Comparison of ENCODE assay signal across 9 cellular contexts in genomic region chr22:39351689-39352214, GRCh38. TPM values are rescaled to one million over a fixed set of nuclear protein-coding genes. Genes with fewer than 3 reads are reported as not detected.
DNase-seq lines count a peak whose midpoint lies in the region; ATAC-seq, FAIRE-seq and TF ChIP-seq lines count a peak whose summit lies in the region.
"Had no signal": no experiment of that assay in that cellular context is flagged by ENCODE, and none has a peak within 500 bp of the region (broad histone marks: within the 10 kb centered on the region; RNA-seq: fewer than 3 reads in every experiment).

No MANE protein-coding gene starts in this region.

- H3K36me3 Mint-ChIP-seq in astrocyte (ENCODE audit: low read depth, unreplicated experiment) = no peaks in the 10 kb centered on the region
- no peaks in the 10 kb centered on the region for H3K36me3 Mint-ChIP-seq in naive thymus-derived CD8-positive, alpha-beta T cell

- ATAC-seq in naive thymus-derived CD8-positive, alpha-beta T cell = peak in 1 of 2 donors; percentile 65
- no peak for ATAC-seq in HG03097 (IDR thresholded peaks at IDR 0.05; ENCODE audit: low FRiP score, unreplicated experiment)

- no peak for FAIRE-seq in astrocyte (lab: Jason Lieb, UNC)

- peaks cover 5% of the 10 kb centered on the region for H4K20me1 ChIP-seq in astrocyte (ENCODE audit: insufficient read depth, low read length)

- H3K27me3 ChIP-seq in HUES48 (ENCODE audit: control insufficient read depth, insufficient read depth, low read length) (no peaks in the 10 kb centered on the region), astrocyte (ENCODE audit: insufficient read depth, low read length) (no peaks in the 10 kb centered on the region)

- peak overlapping the region; percentile 56 for H3K27ac ChIP-seq in HUES48 (ENCODE audit: low read depth, low read length)
- no peak overlapping the region for H3K27ac ChIP-seq in astrocyte (ENCODE audit: low read depth, low read length)

- peak overlapping the region; percentile 90 for H3K4me3 Mint-ChIP-seq in astrocyte (ENCODE audit: unreplicated experiment)
- H3K4me3 Mint-ChIP-seq in naive thymus-derived CD8-positive, alpha-beta T cell = peak overlapping the region in 9 of 10 donors; percentile 61 to 90 (median 77)

- H3K4me3 ChIP-seq in HUES48 (ENCODE audit: low read depth, low read length) (no peak overlapping the region), astrocyte (ENCODE audit: insufficient read depth, low read depth, low read length) (no peak overlapping the region)
- H3K4me3 ChIP-seq: lung had no signal

- H3K36me3 ChIP-seq in HUES48 (ENCODE audit: control insufficient read depth, insufficient read depth, low read length) (no peaks in the 10 kb centered on the region), astrocyte (ENCODE audit: insufficient read depth, low read length) (no peaks in the 10 kb centered on the region)

- H3K27ac Mint-ChIP-seq in astrocyte (ENCODE audit: unreplicated experiment) = no peak overlapping the region
- H3K27ac Mint-ChIP-seq in naive thymus-derived CD8-positive, alpha-beta T cell = peak overlapping the region in 7 of 10 donors; percentile 26 to 89 (median 78)

- DNase-seq in COLO829 (ENCODE audit: low spot score) = peak; percentile 81
- peak; percentile 47 for DNase-seq in astrocyte (ENCODE audit: low read depth)
- peak in 6 of 10 donors; percentile 9 to 77 (median 24) for DNase-seq in naive thymus-derived CD8-positive, alpha-beta T cell
- DNase-seq in AG08395 (ENCODE audit: low spot score) = no peak
- no peak for DNase-seq in NCI-H2029 (lab: John Stamatoyannopoulos, UW)
- no peak for DNase-seq in pons (ENCODE audit: low spot score)

- peaks cover 10% of the 10 kb centered on the region for H3K4me1 Mint-ChIP-seq in astrocyte (ENCODE audit: low read depth, unreplicated experiment)
- peaks cover 7 to 40% (median 27%) of the 10 kb centered on the region in 4 donors for H3K4me1 Mint-ChIP-seq in naive thymus-derived CD8-positive, alpha-beta T cell

- peaks cover 3% of the 10 kb centered on the region for H3K27me3 Mint-ChIP-seq in astrocyte (ENCODE audit: low read depth, unreplicated experiment)
- H3K27me3 Mint-ChIP-seq in naive thymus-derived CD8-positive, alpha-beta T cell = peaks cover 0 to 2% (median 0%) of the 10 kb centered on the region in 5 donors

- no peaks in the 10 kb centered on the region for H3K79me2 ChIP-seq in astrocyte (ENCODE audit: insufficient read depth, low read length)

- H2AFZ ChIP-seq in astrocyte (ENCODE audit: low read depth, low read length) = no peak overlapping the region

- peak overlapping the region; percentile 96 for H3K4me2 ChIP-seq in astrocyte (ENCODE audit: low read length)

- no peak for TF ChIP-seq CTCF in astrocyte (IDR thresholded peaks at IDR 0.05; ENCODE audit: insufficient read depth, low read depth, low read length)

- POLR2A ChIA-PET in naive thymus-derived CD8-positive, alpha-beta T cell (lab: Charles Lee) = interaction anchor here (0.9 to 5.5 kb wide), 10 partner anchors 21 to 177 kb away, joined by 3 to 70 read pairs (median 3); partner anchors contain the start of genes ATF4, MIEF1, RPL3 and TAB1

- H3K4me1 ChIP-seq in HUES48 (ENCODE audit: control insufficient read depth, insufficient read depth, low read length) = peaks cover 27% of the 10 kb centered on the region
- H3K4me1 ChIP-seq in astrocyte (ENCODE audit: insufficient read depth, low read length) = peaks cover 27% of the 10 kb centered on the region

- H3K9ac ChIP-seq in HUES48 (ENCODE audit: low read depth, low read length) (no peak overlapping the region), astrocyte (ENCODE audit: low read length) (no peak overlapping the region)

- H3K9me3 Mint-ChIP-seq in astrocyte (ENCODE audit: unreplicated experiment) = no peaks in the 10 kb centered on the region
- no peaks in the 10 kb centered on the region for H3K9me3 Mint-ChIP-seq in naive thymus-derived CD8-positive, alpha-beta T cell

- H3K9me3 ChIP-seq in HUES48 (ENCODE audit: control insufficient read depth, insufficient read depth, low read length) (no peaks in the 10 kb centered on the region), astrocyte (ENCODE audit: insufficient read depth, low read depth, low read length) (no peaks in the 10 kb centered on the region)

RNA-seq across cellular contexts. Expression of gene SYNGR1, which starts 2.0 kb away (rescaled TPM):
- total RNA-seq in astrocyte = 12.0 and 14.1 TPM in 2 replicates
- 10 to 100 TPM in 1 of 2 experiments, 1 to 10 TPM in 1; 10.0 to 11.4 TPM for total RNA-seq in naive thymus-derived CD8-positive, alpha-beta T cell
- 10 to 100 TPM; 10.1 to 14.8 (median 12.0) TPM for polyA plus RNA-seq in naive thymus-derived CD8-positive, alpha-beta T cell

RNA-seq across cellular contexts. Expression of gene RPL3, which starts 32.3 kb away (rescaled TPM):
- 1,056 and 1,182 TPM in 2 replicates for total RNA-seq in astrocyte
- 1,000 to 10,000 TPM; 3,621 to 3,622 TPM for total RNA-seq in naive thymus-derived CD8-positive, alpha-beta T cell
- polyA plus RNA-seq in naive thymus-derived CD8-positive, alpha-beta T cell = 1,000 to 10,000 TPM; 4,219 to 5,383 (median 4,759) TPM

RNA-seq across cellular contexts. Expression of gene TAB1, which starts 47.8 kb away (rescaled TPM):
- 13.4 and 13.8 TPM in 2 replicates for total RNA-seq in astrocyte
- 10 to 100 TPM; 42.1 to 47.0 TPM for total RNA-seq in naive thymus-derived CD8-positive, alpha-beta T cell
- polyA plus RNA-seq in naive thymus-derived CD8-positive, alpha-beta T cell = 1 to 10 TPM; 2.2 to 5.9 (median 4.3) TPM

Comparison
In these comparisons a context has a peak if more than half of its experiments do, and no peak if none do; other contexts are left out.
1. DNase-seq: peak in COLO829 (single experiment), astrocyte (single experiment) and naive thymus-derived CD8-positive, alpha-beta T cell (6 of 10); none in AG08395 (single experiment), NCI-H2029 (single experiment) and pons (single experiment).